ENCODE assay signal across 8 cellular contexts in genomic region chr15:50182233-50183013, GRCh38. TPM values are rescaled to one million over a fixed set of nuclear protein-coding genes. Genes with fewer than 3 reads are reported as not detected.
A peak's percentile ranks its signal among the peaks of the same experiment; 100 is the strongest.
DNase-seq lines count a peak whose midpoint lies in the region; ATAC-seq and TF ChIP-seq lines count a peak whose summit lies in the region.

No MANE protein-coding gene starts in this region.

- ATAC-seq in HG02870 (IDR thresholded peaks at IDR 0.05; ENCODE audit: unreplicated experiment) (peak; percentile 61), GM18870 (IDR thresholded peaks at IDR 0.05; ENCODE audit: unreplicated experiment) (no peak)

- no peaks in the 10 kb centered on the region for H3K36me3 ChIP-seq in cardiac muscle cell
- H3K36me3 ChIP-seq in prostate gland: no peaks in the 10 kb centered on the region

- peaks cover 91% of the 10 kb centered on the region for H3K27me3 ChIP-seq in cardiac muscle cell
- H3K27me3 ChIP-seq in prostate gland (replicated peaks; ENCODE audit: insufficient read depth): no peaks in the 10 kb centered on the region

- H3K9me3 ChIP-seq in cardiac muscle cell (ENCODE audit: low read depth): no peaks in the 10 kb centered on the region
- no peaks in the 10 kb centered on the region for H3K9me3 ChIP-seq in prostate gland

- H3K4me3 ChIP-seq in cardiac muscle cell: peak overlapping the region; percentile 46
- peak overlapping the region; percentile 43 to 51 for H3K4me3 ChIP-seq in prostate gland

- peak; percentile 40 for DNase-seq in DMS153 (lab: John Stamatoyannopoulos, UW)
- no peak for DNase-seq in DMS153 treated with DMSO at 0.1 percent for 48 hours (lab: John Stamatoyannopoulos, UW; ENCODE audit: unreplicated experiment)
- DNase-seq in NCI-H748 treated with DMSO at 0.1 percent for 48 hours (lab: John Stamatoyannopoulos, UW): peak; percentile 13
- DNase-seq in activated naive CD4-positive, alpha-beta T cell treated with Interleukin-2 at 50 U/mL for 16 hours: peak; percentile 45
- DNase-seq in cardiac muscle cell (ENCODE audit: low read depth in 1 of 2, low spot score in 1 of 2): peak; percentile 45 to 50
- no peak for DNase-seq in prostate gland (ENCODE audit: low spot score)

- 1% methylated on average over 71 of the region's 77 CpGs for WGBS in prostate gland

- TF ChIP-seq POLR2A in prostate gland (IDR thresholded peaks at IDR 0.05): no peak

- no peaks in the 10 kb centered on the region for H3K4me1 ChIP-seq in cardiac muscle cell (ENCODE audit: low read depth)
- no peaks in the 10 kb centered on the region for H3K4me1 ChIP-seq in prostate gland (replicated peaks)

- H3K27ac ChIP-seq in cardiac muscle cell: no peak overlapping the region
- H3K27ac ChIP-seq in prostate gland: peak overlapping the region in 1 of 2 donors; percentile 13

- intact Hi-C loops in prostate gland (cut with DNase I): no loop called here

- TF ChIP-seq CTCF in cardiac muscle cell (IDR thresholded peaks at IDR 0.05; ENCODE audit: low read depth, low read length) (no peak), prostate gland (IDR thresholded peaks at IDR 0.05) (no peak)

RNA-seq across cellular contexts. Expression of gene SLC27A2, which starts 0.4 kb away (rescaled TPM):
- total RNA-seq in cardiac muscle cell (not detected in 2 replicates), prostate gland (10 to 100 TPM in 1 of 2 donors, 1 to 10 TPM in 1; 4.7 to 22.0 TPM)
- not detected in 2 replicates for polyA plus RNA-seq in cardiac muscle cell

Comparison
In these comparisons a context has a peak if more than half of its experiments do, and no peak if none do; other contexts are left out.
1. DNase-seq: peak in DMS153 (single experiment), NCI-H748 treated with DMSO at 0.1 percent for 48 hours (single experiment), activated naive CD4-positive, alpha-beta T cell treated with Interleukin-2 at 50 U/mL for 16 hours (single experiment) and cardiac muscle cell (2 of 2); none in DMS153 treated with DMSO at 0.1 percent for 48 hours (single experiment) and prostate gland (single experiment).